ENCODE assay signal across 17 cellular contexts in genomic region chr19:31346660-31347059, GRCh38. TPM values are rescaled to one million over a fixed set of nuclear protein-coding genes. Genes with fewer than 3 reads are reported as not detected.
DNase-seq lines count a peak whose midpoint lies in the region; TF ChIP-seq lines count a peak whose summit lies in the region.
"Had no signal": no experiment of that assay in that cellular context is flagged by ENCODE, and none has a peak within 500 bp of the region (broad histone marks: within the 10 kb centered on the region; RNA-seq: fewer than 3 reads in every experiment).

No MANE protein-coding gene starts in this region.

- DNase-seq in SJCRH30 (no peak), type B pancreatic cell (ENCODE audit: extremely low spot score, unreplicated experiment) (no peak), NCI-H187 treated with DMSO at 0.1 percent for 48 hours (lab: John Stamatoyannopoulos, UW) (no peak), nucleus accumbens (lab: John Stamatoyannopoulos, UW) (no peak), DMS114 treated with DMSO at 0.1 percent for 48 hours (lab: John Stamatoyannopoulos, UW; ENCODE audit: unreplicated experiment) (no peak), activated T-cell treated with anti-CD3 and anti-CD28 coated beads for 4 hours (no peak)
- DNase-seq: CD8-positive, alpha-beta memory T cell; DMS 273 treated with DMSO at 0.1 percent for 48 hours; HCEC 1CT; KG1; NCI-H1048; NCI-H345; NCI-H526 treated with DMSO at 0.1 percent for 48 hours; PC-9; SK-N-SH had no signal

- H3K27ac ChIP-seq in SJCRH30 (no peak overlapping the region), muscle layer of colon (ENCODE audit: low read depth, low read length) (peak overlapping the region; percentile 52)
- H3K27ac ChIP-seq: PC-9 had no signal

- no peak overlapping the region for H3K9ac ChIP-seq in endocrine pancreas (ENCODE audit: control insufficient read depth, insufficient read depth, low read length)
- H3K9ac ChIP-seq in muscle layer of colon (ENCODE audit: low read length) = no peak overlapping the region

- H3K36me3 ChIP-seq in SJCRH30 (peaks cover 65% of the 10 kb centered on the region), endocrine pancreas (ENCODE audit: control insufficient read depth, insufficient read depth, low read length) (no peaks in the 10 kb centered on the region), muscle layer of colon (ENCODE audit: insufficient read depth, low read length) (no peaks in the 10 kb centered on the region)

- H3K4me1 Mint-ChIP-seq in type B pancreatic cell (ENCODE audit: unreplicated experiment) = peaks cover 31% of the 10 kb centered on the region

- H3K9me3 ChIP-seq in SJCRH30 (replicated peaks) (no peaks in the 10 kb centered on the region), endocrine pancreas (ENCODE audit: control insufficient read depth, low read length) (no peaks in the 10 kb centered on the region), muscle layer of colon (ENCODE audit: low read length) (no peaks in the 10 kb centered on the region)
- H3K9me3 ChIP-seq: SK-N-SH had no signal

- H3K4me1 ChIP-seq in SJCRH30 (peaks cover 44% of the 10 kb centered on the region), endocrine pancreas (ENCODE audit: control insufficient read depth, insufficient read depth, low read length) (no peaks in the 10 kb centered on the region), muscle layer of colon (ENCODE audit: insufficient read depth, low read length) (peaks cover 42% of the 10 kb centered on the region)

- H3K4me3 Mint-ChIP-seq in type B pancreatic cell = peak overlapping the region; percentile 72

- H3K9me3 Mint-ChIP-seq in type B pancreatic cell = no peaks in the 10 kb centered on the region
- H3K9me3 Mint-ChIP-seq: CD8-positive, alpha-beta memory T cell had no signal

- H3K27me3 ChIP-seq in SJCRH30 = no peaks in the 10 kb centered on the region
- no peaks in the 10 kb centered on the region for H3K27me3 ChIP-seq in endocrine pancreas (ENCODE audit: control insufficient read depth, insufficient read depth, low read length)
- H3K27me3 ChIP-seq in muscle layer of colon (ENCODE audit: control insufficient read depth in 1 of 2, insufficient read depth in 2 of 2, low read length in 2 of 2) = no peaks in the 10 kb centered on the region

- peaks cover 60% of the 10 kb centered on the region for H3K27me3 Mint-ChIP-seq in type B pancreatic cell

- no peak overlapping the region for H3K27ac Mint-ChIP-seq in type B pancreatic cell
- H3K27ac Mint-ChIP-seq: CD8-positive, alpha-beta memory T cell had no signal

- no peak for TF ChIP-seq CTCF in type B pancreatic cell (conservative IDR thresholded peaks at IDR 0.05)

- H3K4me3 ChIP-seq in SJCRH30 = peak overlapping the region; percentile 100
- peak overlapping the region; percentile 40 for H3K4me3 ChIP-seq in endocrine pancreas (ENCODE audit: control insufficient read depth, insufficient read depth, low read length)
- no peak overlapping the region for H3K4me3 ChIP-seq in muscle layer of colon (ENCODE audit: low read depth in 1 of 2, low read length in 2 of 2)
- H3K4me3 ChIP-seq: PC-9 had no signal

- H3K36me3 Mint-ChIP-seq in type B pancreatic cell = peaks cover 3% of the 10 kb centered on the region

RNA-seq across cellular contexts. Expression of gene TSHZ3, which starts 2.6 kb away (rescaled TPM):
- total RNA-seq in SJCRH30 (2014; rRNA removed; shearing (Covaris generic)) = 52.5 and 55.3 TPM in 2 replicates
- total RNA-seq in type B pancreatic cell (ENCODE audit: low replicate concordance) = 3.1 and 21.2 TPM in 2 replicates
- total RNA-seq: PC-9 had no signal

Comparison
In these comparisons a context has a peak if more than half of its experiments do, and no peak if none do; other contexts are left out.
1. H3K4me3 ChIP-seq: peak in SJCRH30 (single experiment) and endocrine pancreas (single experiment); none in muscle layer of colon (0 of 2).